ENCODE assay signal across 1 cellular context in the genomic region with DNA sequence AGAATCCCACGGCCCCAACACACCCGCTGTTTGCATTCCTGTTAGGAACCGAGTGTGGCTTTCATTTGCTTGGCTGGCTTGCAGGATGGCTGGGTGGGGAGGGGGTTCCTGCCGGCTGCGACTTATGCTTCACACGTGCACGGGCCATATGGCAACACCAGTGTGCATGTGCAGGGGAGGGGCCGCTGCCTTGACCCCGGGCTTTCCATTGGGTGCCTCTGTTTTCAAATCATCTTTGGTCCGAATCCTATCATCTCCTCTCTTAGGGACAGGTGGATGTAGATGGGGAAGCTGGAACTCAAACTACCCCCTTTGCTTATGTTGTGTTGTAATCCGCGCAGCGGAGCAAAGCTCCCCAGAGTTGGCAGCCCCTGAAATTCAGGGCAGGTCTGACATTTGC.
TF ChIP-seq lines count a peak whose summit lies in the region.

No MANE protein-coding gene starts in this region.

TF ChIP-seq in H1, 55 proteins besides CTCF, POLR2A, EP300 and RAD21 (continued from another document):
- TF ChIP-seq CHD7 (IDR thresholded peaks at IDR 0.05; ENCODE audit: insufficient replicate concordance, low read length) (no peak), KDM4A (IDR thresholded peaks at IDR 0.05; ENCODE audit: low read depth, low read length, severe bottlenecking) (no peak), CBX8 (IDR thresholded peaks at IDR 0.05; ENCODE audit: borderline replicate concordance, low read depth, low read length) (no peak), JUN (IDR thresholded peaks at IDR 0.05; ENCODE audit: low read depth, low read length) (no peak), POLR2AphosphoS5 (IDR thresholded peaks at IDR 0.05; ENCODE audit: low read depth, low read length) (no peak), RFX5 (IDR thresholded peaks at IDR 0.05; ENCODE audit: borderline replicate concordance, low read depth, low read length) (no peak), TAF7 (optimal IDR thresholded peaks at IDR 0.05; ENCODE audit: borderline replicate concordance, low read depth, low read length) (no peak), KDM1A (IDR thresholded peaks at IDR 0.05; ENCODE audit: borderline replicate concordance, low read length) (no peak), ZNF274 (IDR thresholded peaks at IDR 0.05; ENCODE audit: borderline replicate concordance, extremely low read depth, low read length) (no peak), CHD1 (IDR thresholded peaks at IDR 0.05; ENCODE audit: low read depth, low read length) (no peak), SP2 (IDR thresholded peaks at IDR 0.05; ENCODE audit: low read length) (no peak)
TF ChIP-seq in H1: peak in this region for 0.
